10 cellular contexts compared by ENCODE assay signal in genomic region chr10:3827768-3828403, GRCh38. TPM values are rescaled to one million over a fixed set of nuclear protein-coding genes. Genes with fewer than 3 reads are reported as not detected.
DNase-seq lines count a peak whose midpoint lies in the region; ATAC-seq, FAIRE-seq and TF ChIP-seq lines count a peak whose summit lies in the region.
"Had no signal": no experiment of that assay in that cellular context is flagged by ENCODE, and none has a peak within 500 bp of the region (broad histone marks: within the 10 kb centered on the region; RNA-seq: fewer than 3 reads in every experiment).

No MANE protein-coding gene starts in this region.

- CTCF ChIA-PET in A549 (lab: Yijun Ruan, JAX): interaction anchor here (1.1 kb wide), 2 partner anchors 15 to 24 kb away, joined by 4 read pairs; no protein-coding TSS in a partner anchor

- peak overlapping the region; percentile 84 for H3K27ac Mint-ChIP-seq in dendritic cell treated with granulocyte-macrophage colony-stimulating factor and Interleukin-4, amounts not matched to agents 40 ng/mL and 50 ng/mL, for 4 days
- H3K27ac Mint-ChIP-seq in neural crest cell (ENCODE audit: unreplicated experiment): peak overlapping the region; percentile 19

- TF ChIP-seq POLR2A in A549 (IDR thresholded peaks at IDR 0.05; ENCODE audit: low read length): no peak

- peaks cover 59% of the 10 kb centered on the region for H3K4me1 ChIP-seq in A549

- TF ChIP-seq CTCF in A549 (IDR thresholded peaks at IDR 0.05): no peak
- TF ChIP-seq CTCF in neural crest cell (conservative IDR thresholded peaks at IDR 0.05): no peak

- H3K4me3 Mint-ChIP-seq in dendritic cell treated with granulocyte-macrophage colony-stimulating factor and Interleukin-4, amounts not matched to agents 40 ng/mL and 50 ng/mL, for 4 days: peak overlapping the region; percentile 39
- no peak overlapping the region for H3K4me3 Mint-ChIP-seq in neural crest cell

- TF ChIP-seq RAD21 in A549 (conservative IDR thresholded peaks at IDR 0.05 in 1 of 2, IDR thresholded peaks at IDR 0.05 in 1 of 2): no peak

- H3K4me2 ChIP-seq in A549: peak overlapping the region; percentile 82

- peaks cover 49% of the 10 kb centered on the region for H3K4me1 Mint-ChIP-seq in dendritic cell treated with granulocyte-macrophage colony-stimulating factor and Interleukin-4, amounts not matched to agents 40 ng/mL and 50 ng/mL, for 4 days (ENCODE audit: low read depth)
- H3K4me1 Mint-ChIP-seq in neural crest cell: peaks cover 9% of the 10 kb centered on the region

- no peak for TF ChIP-seq EP300 in A549 (IDR thresholded peaks at IDR 0.05)

- no peaks in the 10 kb centered on the region for H3K9me3 Mint-ChIP-seq in dendritic cell treated with granulocyte-macrophage colony-stimulating factor and Interleukin-4, amounts not matched to agents 40 ng/mL and 50 ng/mL, for 4 days
- no peaks in the 10 kb centered on the region for H3K9me3 Mint-ChIP-seq in neural crest cell

- no peaks in the 10 kb centered on the region for H3K27me3 Mint-ChIP-seq in dendritic cell treated with granulocyte-macrophage colony-stimulating factor and Interleukin-4, amounts not matched to agents 40 ng/mL and 50 ng/mL, for 4 days
- no peaks in the 10 kb centered on the region for H3K27me3 Mint-ChIP-seq in neural crest cell (ENCODE audit: low read depth)

- WGBS in A549 (ENCODE audit: missing lambda C conversion rate): 96% methylated on average over 27 of the region's 27 CpGs

- POLR2A ChIA-PET in A549 (lab: Yijun Ruan, JAX): interaction anchor here (1.3 to 1.6 kb wide), 3 partner anchors 24 to 43 kb away, joined by 3 to 24 read pairs (median 7); partner anchors contain the start of gene KLF6

- DNase-seq in A549 (ENCODE audit: low read depth in 1 of 2, low spot score in 1 of 2) (no peak), neural crest cell (ENCODE audit: low read depth, low spot score) (no peak), COLO829 (ENCODE audit: low spot score) (no peak)
- DNase-seq: NCI-H510A had no signal

- intact Hi-C loops in dendritic cell treated with granulocyte-macrophage colony-stimulating factor and Interleukin-4, amounts not matched to agents 40 ng/mL and 50 ng/mL, for 4 days (cut with micrococcal nuclease): loop anchor here (2.0 kb wide), 2 partner anchors 17 to 47 kb away; no protein-coding TSS in a partner anchor

- H3K36me3 Mint-ChIP-seq in dendritic cell treated with granulocyte-macrophage colony-stimulating factor and Interleukin-4, amounts not matched to agents 40 ng/mL and 50 ng/mL, for 4 days (ENCODE audit: low read depth): no peaks in the 10 kb centered on the region
- no peaks in the 10 kb centered on the region for H3K36me3 Mint-ChIP-seq in neural crest cell (ENCODE audit: low read depth)

- FAIRE-seq in A549 (lab: Jason Lieb, UNC): no peak

- H3K27ac ChIP-seq in A549 (peak overlapping the region; percentile 77 to 83), KOPT-K1 (ENCODE audit: low read depth, low read length, poor library complexity, severe bottlenecking) (peak overlapping the region; percentile 64)

- ATAC-seq in A549 (no peak; a peak in 1 of 6 replicates), GM21717 (IDR thresholded peaks at IDR 0.05; ENCODE audit: unreplicated experiment) (no peak), HG02623 (IDR thresholded peaks at IDR 0.05; ENCODE audit: unreplicated experiment) (no peak), GM18520 (IDR thresholded peaks at IDR 0.05; ENCODE audit: unreplicated experiment) (no peak)

- H3K36me3 ChIP-seq in KOPT-K1 (ENCODE audit: insufficient read depth, low read length): no peaks in the 10 kb centered on the region
- H3K36me3 ChIP-seq: HAP-1 had no signal

- no peak overlapping the region for H3K4me3 ChIP-seq in A549

- H3K9me3 ChIP-seq in A549 (no peaks in the 10 kb centered on the region), KOPT-K1 (ENCODE audit: insufficient read depth, low read length, poor library complexity, severe bottlenecking) (no peaks in the 10 kb centered on the region)
- H3K9me3 ChIP-seq: HAP-1 had no signal

TF ChIP-seq in A549, 52 proteins besides CTCF, POLR2A, EP300 and RAD21:
- TF ChIP-seq PHF8 (IDR thresholded peaks at IDR 0.05; ENCODE audit: borderline replicate concordance, low read depth) (no peak), SREBF2 (IDR thresholded peaks at IDR 0.05) (no peak), TFCP2L1 (CRISPR knock-in tag; IDR thresholded peaks at IDR 0.05) (no peak), HMGXB4 (CRISPR knock-in tag; IDR thresholded peaks at IDR 0.05; ENCODE audit: borderline replicate concordance) (no peak), MAZ (IDR thresholded peaks at IDR 0.05; ENCODE audit: borderline replicate concordance, low read depth, low read length) (no peak), ESRRA (IDR thresholded peaks at IDR 0.05; ENCODE audit: borderline replicate concordance, low read length) (no peak), CHD4 (IDR thresholded peaks at IDR 0.05; ENCODE audit: borderline replicate concordance) (no peak), BHLHE40 (IDR thresholded peaks at IDR 0.05; ENCODE audit: low read depth, low read length) (no peak), NFE2L2 (conservative IDR thresholded peaks at IDR 0.05; ENCODE audit: low read length) (no peak), BCL3 (IDR thresholded peaks at IDR 0.05) (no peak)

RNA-seq across cellular contexts. Expression of gene KLF6, which starts 42.9 kb away (rescaled TPM):
- 71.5 and 86.8 TPM in 2 replicates for polyA plus RNA-seq in A549 (2011; rRNA removed)
- polyA plus RNA-seq in A549 (2012; cell fraction: cytosol; rRNA removed): 67.2 and 78.1 TPM in 2 replicates
- 193 and 204 TPM in 2 replicates for polyA plus RNA-seq in A549 (2012; cell fraction: nucleus; rRNA removed)
- polyA plus RNA-seq in A549 (2017; fragmentation: RNase III; extraction: RNeasy Plus Mini Kit Qiagen cat#74134 plus additional on column Dnase treatment): 30.5 to 31.9 TPM (median 30.6 TPM) in 3 replicates
- 384 and 462 TPM in 2 replicates for polyA minus RNA-seq in A549 (2011; rRNA and poly(A)+ RNA removed)
- 38.6 and 40.2 TPM in 2 replicates for total RNA-seq in neural crest cell
